1 cellular context compared by ENCODE assay signal in the genomic region with DNA sequence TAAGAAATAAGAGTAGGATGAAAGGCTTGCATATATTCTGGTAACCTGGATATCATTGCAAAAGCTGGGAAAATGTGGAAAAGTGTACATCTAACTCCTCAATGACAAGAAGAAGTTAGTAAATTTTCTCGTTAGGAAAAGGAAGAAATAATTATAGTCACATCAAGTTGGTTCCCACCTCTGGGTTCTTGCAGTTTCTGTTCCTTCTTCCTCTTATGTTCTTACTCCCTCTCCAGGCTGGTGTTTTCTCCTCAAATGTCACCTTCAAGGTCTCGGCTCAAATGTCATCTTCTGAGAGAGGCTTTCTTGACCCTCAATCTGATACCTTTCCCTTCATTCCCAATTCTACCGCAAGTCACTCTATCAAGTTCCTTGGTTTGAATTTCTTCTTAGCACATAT.
A peak's percentile ranks its signal among the peaks of the same experiment; 100 is the strongest.
TF ChIP-seq lines count a peak whose summit lies in the region.

No MANE protein-coding gene starts in this region.

TF ChIP-seq in GM12878, 131 proteins besides CTCF, POLR2A, EP300 and RAD21:
- TF ChIP-seq SPI1 (IDR thresholded peaks at IDR 0.05; ENCODE audit: borderline replicate concordance, insufficient read depth, low read depth, low read length), result peak; percentile 92
- TF ChIP-seq, protein P1, sequence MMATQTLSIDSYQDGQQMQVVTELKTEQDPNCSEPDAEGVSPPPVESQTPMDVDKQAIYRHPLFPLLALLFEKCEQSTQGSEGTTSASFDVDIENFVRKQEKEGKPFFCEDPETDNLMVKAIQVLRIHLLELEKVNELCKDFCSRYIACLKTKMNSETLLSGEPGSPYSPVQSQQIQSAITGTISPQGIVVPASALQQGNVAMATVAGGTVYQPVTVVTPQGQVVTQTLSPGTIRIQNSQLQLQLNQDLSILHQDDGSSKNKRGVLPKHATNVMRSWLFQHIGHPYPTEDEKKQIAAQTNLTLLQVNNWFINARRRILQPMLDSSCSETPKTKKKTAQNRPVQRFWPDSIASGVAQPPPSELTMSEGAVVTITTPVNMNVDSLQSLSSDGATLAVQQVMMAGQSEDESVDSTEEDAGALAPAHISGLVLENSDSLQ (IDR thresholded peaks at IDR 0.05), result 0 out of 2 replicates have a peak, but pooled peaks have one; percentile 9
- TF ChIP-seq, protein P2, sequence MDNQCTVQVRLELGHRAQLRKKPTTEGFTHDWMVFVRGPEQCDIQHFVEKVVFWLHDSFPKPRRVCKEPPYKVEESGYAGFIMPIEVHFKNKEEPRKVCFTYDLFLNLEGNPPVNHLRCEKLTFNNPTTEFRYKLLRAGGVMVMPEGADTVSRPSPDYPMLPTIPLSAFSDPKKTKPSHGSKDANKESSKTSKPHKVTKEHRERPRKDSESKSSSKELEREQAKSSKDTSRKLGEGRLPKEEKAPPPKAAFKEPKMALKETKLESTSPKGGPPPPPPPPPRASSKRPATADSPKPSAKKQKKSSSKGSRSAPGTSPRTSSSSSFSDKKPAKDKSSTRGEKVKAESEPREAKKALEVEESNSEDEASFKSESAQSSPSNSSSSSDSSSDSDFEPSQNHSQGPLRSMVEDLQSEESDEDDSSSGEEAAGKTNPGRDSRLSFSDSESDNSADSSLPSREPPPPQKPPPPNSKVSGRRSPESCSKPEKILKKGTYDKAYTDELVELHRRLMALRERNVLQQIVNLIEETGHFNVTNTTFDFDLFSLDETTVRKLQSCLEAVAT (IDR thresholded peaks at IDR 0.05), result peak; percentile 23; the same call in 1 of the 2 replicates
- TF ChIP-seq ESRRA (IDR thresholded peaks at IDR 0.05; ENCODE audit: low read length), result peak; percentile 79; the same call in 1 of the 2 replicates
- TF ChIP-seq TCF12 (IDR thresholded peaks at IDR 0.05; ENCODE audit: low read depth, low read length), result 0 out of 2 replicates have a peak, but pooled peaks have one; percentile 31
- TF ChIP-seq, protein P3, sequence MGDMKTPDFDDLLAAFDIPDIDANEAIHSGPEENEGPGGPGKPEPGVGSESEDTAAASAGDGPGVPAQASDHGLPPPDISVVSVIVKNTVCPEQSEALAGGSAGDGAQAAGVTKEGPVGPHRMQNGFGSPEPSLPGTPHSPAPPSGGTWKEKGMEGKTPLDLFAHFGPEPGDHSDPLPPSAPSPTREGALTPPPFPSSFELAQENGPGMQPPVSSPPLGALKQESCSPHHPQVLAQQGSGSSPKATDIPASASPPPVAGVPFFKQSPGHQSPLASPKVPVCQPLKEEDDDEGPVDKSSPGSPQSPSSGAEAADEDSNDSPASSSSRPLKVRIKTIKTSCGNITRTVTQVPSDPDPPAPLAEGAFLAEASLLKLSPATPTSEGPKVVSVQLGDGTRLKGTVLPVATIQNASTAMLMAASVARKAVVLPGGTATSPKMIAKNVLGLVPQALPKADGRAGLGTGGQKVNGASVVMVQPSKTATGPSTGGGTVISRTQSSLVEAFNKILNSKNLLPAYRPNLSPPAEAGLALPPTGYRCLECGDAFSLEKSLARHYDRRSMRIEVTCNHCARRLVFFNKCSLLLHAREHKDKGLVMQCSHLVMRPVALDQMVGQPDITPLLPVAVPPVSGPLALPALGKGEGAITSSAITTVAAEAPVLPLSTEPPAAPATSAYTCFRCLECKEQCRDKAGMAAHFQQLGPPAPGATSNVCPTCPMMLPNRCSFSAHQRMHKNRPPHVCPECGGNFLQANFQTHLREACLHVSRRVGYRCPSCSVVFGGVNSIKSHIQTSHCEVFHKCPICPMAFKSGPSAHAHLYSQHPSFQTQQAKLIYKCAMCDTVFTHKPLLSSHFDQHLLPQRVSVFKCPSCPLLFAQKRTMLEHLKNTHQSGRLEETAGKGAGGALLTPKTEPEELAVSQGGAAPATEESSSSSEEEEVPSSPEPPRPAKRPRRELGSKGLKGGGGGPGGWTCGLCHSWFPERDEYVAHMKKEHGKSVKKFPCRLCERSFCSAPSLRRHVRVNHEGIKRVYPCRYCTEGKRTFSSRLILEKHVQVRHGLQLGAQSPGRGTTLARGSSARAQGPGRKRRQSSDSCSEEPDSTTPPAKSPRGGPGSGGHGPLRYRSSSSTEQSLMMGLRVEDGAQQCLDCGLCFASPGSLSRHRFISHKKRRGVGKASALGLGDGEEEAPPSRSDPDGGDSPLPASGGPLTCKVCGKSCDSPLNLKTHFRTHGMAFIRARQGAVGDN (IDR thresholded peaks at IDR 0.05), result peak; percentile 26; the same call in 1 of the 2 replicates
- peak; percentile 69 for TF ChIP-seq MTA2 (IDR thresholded peaks at IDR 0.05; ENCODE audit: low read depth)
- 0 out of 2 replicates have a peak, but pooled peaks have one; percentile 33 for TF ChIP-seq POLR2AphosphoS2 (IDR thresholded peaks at IDR 0.05; ENCODE audit: low read depth, low read length)
- TF ChIP-seq EED (IDR thresholded peaks at IDR 0.05; ENCODE audit: low read depth), result peak; percentile 68
- 0 out of 2 replicates have a peak, but pooled peaks have one; percentile 14 for TF ChIP-seq PAX5 (IDR thresholded peaks at IDR 0.05; ENCODE audit: borderline replicate concordance, low read depth, low read length)
- peak; percentile 39; the same call in 1 of the 2 replicates for TF ChIP-seq NBN (IDR thresholded peaks at IDR 0.05)
- peak; percentile 46 for TF ChIP-seq MEF2B (IDR thresholded peaks at IDR 0.05; ENCODE audit: partially characterized antibody, poor library complexity, severe bottlenecking)
- TF ChIP-seq JUNB (IDR thresholded peaks at IDR 0.05), result peak; percentile 65
- peak; percentile 81 for TF ChIP-seq IRF4 (IDR thresholded peaks at IDR 0.05; ENCODE audit: low read depth, low read length)
- peak; percentile 73 for TF ChIP-seq IKZF1 (conservative IDR thresholded peaks at IDR 0.05)
- no peak for TF ChIP-seq SUZ12 (IDR thresholded peaks at IDR 0.05; ENCODE audit: unreplicated experiment)
- TF ChIP-seq, protein P4, sequence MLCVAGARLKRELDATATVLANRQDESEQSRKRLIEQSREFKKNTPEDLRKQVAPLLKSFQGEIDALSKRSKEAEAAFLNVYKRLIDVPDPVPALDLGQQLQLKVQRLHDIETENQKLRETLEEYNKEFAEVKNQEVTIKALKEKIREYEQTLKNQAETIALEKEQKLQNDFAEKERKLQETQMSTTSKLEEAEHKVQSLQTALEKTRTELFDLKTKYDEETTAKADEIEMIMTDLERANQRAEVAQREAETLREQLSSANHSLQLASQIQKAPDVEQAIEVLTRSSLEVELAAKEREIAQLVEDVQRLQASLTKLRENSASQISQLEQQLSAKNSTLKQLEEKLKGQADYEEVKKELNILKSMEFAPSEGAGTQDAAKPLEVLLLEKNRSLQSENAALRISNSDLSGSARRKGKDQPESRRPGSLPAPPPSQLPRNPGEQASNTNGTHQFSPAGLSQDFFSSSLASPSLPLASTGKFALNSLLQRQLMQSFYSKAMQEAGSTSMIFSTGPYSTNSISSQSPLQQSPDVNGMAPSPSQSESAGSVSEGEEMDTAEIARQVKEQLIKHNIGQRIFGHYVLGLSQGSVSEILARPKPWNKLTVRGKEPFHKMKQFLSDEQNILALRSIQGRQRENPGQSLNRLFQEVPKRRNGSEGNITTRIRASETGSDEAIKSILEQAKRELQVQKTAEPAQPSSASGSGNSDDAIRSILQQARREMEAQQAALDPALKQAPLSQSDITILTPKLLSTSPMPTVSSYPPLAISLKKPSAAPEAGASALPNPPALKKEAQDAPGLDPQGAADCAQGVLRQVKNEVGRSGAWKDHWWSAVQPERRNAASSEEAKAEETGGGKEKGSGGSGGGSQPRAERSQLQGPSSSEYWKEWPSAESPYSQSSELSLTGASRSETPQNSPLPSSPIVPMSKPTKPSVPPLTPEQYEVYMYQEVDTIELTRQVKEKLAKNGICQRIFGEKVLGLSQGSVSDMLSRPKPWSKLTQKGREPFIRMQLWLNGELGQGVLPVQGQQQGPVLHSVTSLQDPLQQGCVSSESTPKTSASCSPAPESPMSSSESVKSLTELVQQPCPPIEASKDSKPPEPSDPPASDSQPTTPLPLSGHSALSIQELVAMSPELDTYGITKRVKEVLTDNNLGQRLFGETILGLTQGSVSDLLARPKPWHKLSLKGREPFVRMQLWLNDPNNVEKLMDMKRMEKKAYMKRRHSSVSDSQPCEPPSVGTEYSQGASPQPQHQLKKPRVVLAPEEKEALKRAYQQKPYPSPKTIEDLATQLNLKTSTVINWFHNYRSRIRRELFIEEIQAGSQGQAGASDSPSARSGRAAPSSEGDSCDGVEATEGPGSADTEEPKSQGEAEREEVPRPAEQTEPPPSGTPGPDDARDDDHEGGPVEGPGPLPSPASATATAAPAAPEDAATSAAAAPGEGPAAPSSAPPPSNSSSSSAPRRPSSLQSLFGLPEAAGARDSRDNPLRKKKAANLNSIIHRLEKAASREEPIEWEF (IDR thresholded peaks at IDR 0.05; ENCODE audit: insufficient replicate concordance, low read depth, low read length), result peak; percentile 75
- no peak for TF ChIP-seq FOXM1 (IDR thresholded peaks at IDR 0.05; ENCODE audit: low read depth, low read length)
- no peak for TF ChIP-seq CHD4 (IDR thresholded peaks at IDR 0.05)
- TF ChIP-seq LARP7 (IDR thresholded peaks at IDR 0.05), result no peak
- no peak for TF ChIP-seq ZBED1 (IDR thresholded peaks at IDR 0.05; ENCODE audit: borderline replicate concordance)
- TF ChIP-seq NFIC (IDR thresholded peaks at IDR 0.05; ENCODE audit: low read depth, low read length), result peak; percentile 69
- no peak for TF ChIP-seq NFYA (IDR thresholded peaks at IDR 0.05; ENCODE audit: borderline replicate concordance, low read depth, low read length)
- peak; percentile 53; the same call in 1 of the 2 replicates for TF ChIP-seq CBFB (IDR thresholded peaks at IDR 0.05; ENCODE audit: low read depth)
- TF ChIP-seq NR2F1 (conservative IDR thresholded peaks at IDR 0.05), result peak; percentile 36
- peak; percentile 76 to 87 for TF ChIP-seq IKZF2 (IDR thresholded peaks at IDR 0.05)
- peak; percentile 50 for TF ChIP-seq BCL11A (IDR thresholded peaks at IDR 0.05; ENCODE audit: low read depth, low read length)
- TF ChIP-seq RUNX3 (IDR thresholded peaks at IDR 0.05; ENCODE audit: low read length), result peak; percentile 66
- no peak for TF ChIP-seq NFXL1 (IDR thresholded peaks at IDR 0.05; ENCODE audit: borderline replicate concordance)
- TF ChIP-seq FOS (IDR thresholded peaks at IDR 0.05; ENCODE audit: borderline replicate concordance, extremely low read depth, insufficient read length), result no peak
- TF ChIP-seq BMI1 (IDR thresholded peaks at IDR 0.05; ENCODE audit: borderline replicate concordance), result 0 out of 2 replicates have a peak, but pooled peaks have one; percentile 9
- 0 out of 2 replicates have a peak, but pooled peaks have one; percentile 29 for TF ChIP-seq ATF7 (IDR thresholded peaks at IDR 0.05; ENCODE audit: low read depth)
- TF ChIP-seq, protein P5, sequence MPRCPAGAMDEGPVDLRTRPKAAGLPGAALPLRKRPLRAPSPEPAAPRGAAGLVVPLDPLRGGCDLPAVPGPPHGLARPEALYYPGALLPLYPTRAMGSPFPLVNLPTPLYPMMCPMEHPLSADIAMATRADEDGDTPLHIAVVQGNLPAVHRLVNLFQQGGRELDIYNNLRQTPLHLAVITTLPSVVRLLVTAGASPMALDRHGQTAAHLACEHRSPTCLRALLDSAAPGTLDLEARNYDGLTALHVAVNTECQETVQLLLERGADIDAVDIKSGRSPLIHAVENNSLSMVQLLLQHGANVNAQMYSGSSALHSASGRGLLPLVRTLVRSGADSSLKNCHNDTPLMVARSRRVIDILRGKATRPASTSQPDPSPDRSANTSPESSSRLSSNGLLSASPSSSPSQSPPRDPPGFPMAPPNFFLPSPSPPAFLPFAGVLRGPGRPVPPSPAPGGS (IDR thresholded peaks at IDR 0.05; ENCODE audit: borderline replicate concordance, insufficient read depth, low read depth, low read length, poor library complexity, severe bottlenecking), result peak; percentile 82
- TF ChIP-seq ETV6 (conservative IDR thresholded peaks at IDR 0.05 in 1 of 2, IDR thresholded peaks at IDR 0.05 in 1 of 2; ENCODE audit: borderline replicate concordance in 1 of 2, low read depth in 1 of 2), result peak in 1 of 2 experiments; percentile 55; a peak in 1 of 4 replicates
- TF ChIP-seq SMC3 (IDR thresholded peaks at IDR 0.05; ENCODE audit: borderline replicate concordance, low read length), result peak; percentile 35; the same call in 1 of the 2 replicates
- TF ChIP-seq, protein P6, sequence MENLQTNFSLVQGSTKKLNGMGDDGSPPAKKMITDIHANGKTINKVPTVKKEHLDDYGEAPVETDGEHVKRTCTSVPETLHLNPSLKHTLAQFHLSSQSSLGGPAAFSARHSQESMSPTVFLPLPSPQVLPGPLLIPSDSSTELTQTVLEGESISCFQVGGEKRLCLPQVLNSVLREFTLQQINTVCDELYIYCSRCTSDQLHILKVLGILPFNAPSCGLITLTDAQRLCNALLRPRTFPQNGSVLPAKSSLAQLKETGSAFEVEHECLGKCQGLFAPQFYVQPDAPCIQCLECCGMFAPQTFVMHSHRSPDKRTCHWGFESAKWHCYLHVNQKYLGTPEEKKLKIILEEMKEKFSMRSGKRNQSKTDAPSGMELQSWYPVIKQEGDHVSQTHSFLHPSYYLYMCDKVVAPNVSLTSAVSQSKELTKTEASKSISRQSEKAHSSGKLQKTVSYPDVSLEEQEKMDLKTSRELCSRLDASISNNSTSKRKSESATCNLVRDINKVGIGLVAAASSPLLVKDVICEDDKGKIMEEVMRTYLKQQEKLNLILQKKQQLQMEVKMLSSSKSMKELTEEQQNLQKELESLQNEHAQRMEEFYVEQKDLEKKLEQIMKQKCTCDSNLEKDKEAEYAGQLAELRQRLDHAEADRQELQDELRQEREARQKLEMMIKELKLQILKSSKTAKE (IDR thresholded peaks at IDR 0.05; ENCODE audit: low read depth, poor library complexity, severe bottlenecking), result peak; percentile 60
